9 cellular contexts compared by ENCODE assay signal in genomic region chr20:329851-330232, GRCh38. TPM values are rescaled to one million over a fixed set of nuclear protein-coding genes. Genes with fewer than 3 reads are reported as not detected.
DNase-seq lines count a peak whose midpoint lies in the region; ATAC-seq and TF ChIP-seq lines count a peak whose summit lies in the region.
"Had no signal": no experiment of that assay in that cellular context is flagged by ENCODE, and none has a peak within 500 bp of the region (broad histone marks: within the 10 kb centered on the region; RNA-seq: fewer than 3 reads in every experiment).

No MANE protein-coding gene starts in this region.

- H3K79me2 ChIP-seq in SK-N-SH (ENCODE audit: insufficient read depth) (peaks cover 37% of the 10 kb centered on the region), OCI-LY3 (ENCODE audit: low read length) (peaks cover 30% of the 10 kb centered on the region)

- H3K9me2 ChIP-seq in SK-N-SH, result no peaks in the 10 kb centered on the region

- no peak for TF ChIP-seq CTCF in SK-N-SH (IDR thresholded peaks at IDR 0.05)
- TF ChIP-seq CTCF in OCI-LY3 (IDR thresholded peaks at IDR 0.05; ENCODE audit: low read depth, low read length), result no peak
- TF ChIP-seq CTCF in thyroid gland (IDR thresholded peaks at IDR 0.05), result no peak

- TF ChIP-seq EP300 in SK-N-SH (IDR thresholded peaks at IDR 0.05; ENCODE audit: borderline replicate concordance in 1 of 2, low read depth in 1 of 2, low read length in 1 of 2), result no peak

- DNase-seq in SK-N-SH (no peak), thyroid gland (peak; percentile 21 to 34), KG1 (lab: John Stamatoyannopoulos, UW) (no peak)
- no peak for DNase-seq in NK-92 treated with Interleukin-12 subunit alpha and Interleukin-12 subunit beta, amount 100 ng/mL, for 24 hours (lab: John Stamatoyannopoulos, UW)

- no peak for TF ChIP-seq RAD21 in SK-N-SH (IDR thresholded peaks at IDR 0.05; ENCODE audit: low read length)

- WGBS in SK-N-SH (ENCODE audit: low lambda C conversion rate), result 90% methylated on average over 4 of the region's 4 CpGs
- 78 to 82% methylated on average over 4 of the region's 4 CpGs for WGBS in thyroid gland, 2 donors

- H3K4me1 ChIP-seq in SK-N-SH (ENCODE audit: control insufficient read depth in 1 of 2, insufficient read depth in 2 of 2, low read depth in 1 of 2, low read length in 1 of 2) (peaks cover 22 to 31% of the 10 kb centered on the region in 2 experiments; a peak in 3 of 4 replicates), OCI-LY3 (ENCODE audit: low read length) (peaks cover 22% of the 10 kb centered on the region), iPS-15b (ENCODE audit: control insufficient read depth, insufficient read depth, low read length) (peaks cover 15% of the 10 kb centered on the region), thyroid gland (peaks cover 14 to 27% of the 10 kb centered on the region in 2 donors)

- no peaks in the 10 kb centered on the region for H3K9me3 ChIP-seq in SK-N-SH
- no peaks in the 10 kb centered on the region for H3K9me3 ChIP-seq in OCI-LY3 (ENCODE audit: insufficient read depth, low read length)
- no peaks in the 10 kb centered on the region for H3K9me3 ChIP-seq in iPS-15b (ENCODE audit: control insufficient read depth, insufficient read depth, low read length)
- no peaks in the 10 kb centered on the region for H3K9me3 ChIP-seq in thyroid gland
- H3K9me3 ChIP-seq: right atrium auricular region had no signal

- H3K4me2 ChIP-seq in SK-N-SH (peak overlapping the region; percentile 99), OCI-LY3 (ENCODE audit: low read length) (peak overlapping the region; percentile 26; the same call in 1 of the 2 replicates)

- peaks cover 7 to 18% of the 10 kb centered on the region in 2 experiments for H3K36me3 ChIP-seq in SK-N-SH (replicated peaks in 1 of 2; ENCODE audit: control insufficient read depth in 1 of 2, insufficient read depth in 2 of 2, low read length in 1 of 2)
- peaks cover 8% of the 10 kb centered on the region for H3K36me3 ChIP-seq in OCI-LY3 (replicated peaks; ENCODE audit: low read depth, low read length)
- no peaks in the 10 kb centered on the region for H3K36me3 ChIP-seq in iPS-15b (ENCODE audit: control insufficient read depth, insufficient read depth, low read length)
- H3K36me3 ChIP-seq in thyroid gland, result no peaks in the 10 kb centered on the region
- H3K36me3 ChIP-seq: right atrium auricular region had no signal

- CTCF ChIA-PET in SK-N-SH (lab: Yijun Ruan, JAX), result interaction anchor here (0.9 to 5.9 kb wide), 21 partner anchors 8 to 122 kb away, joined by 3 to 65 read pairs (median 5); partner anchors contain the start of gene NRSN2

- H3K9ac ChIP-seq in SK-N-SH (no peak overlapping the region), OCI-LY3 (ENCODE audit: low read length) (no peak overlapping the region), iPS-15b (ENCODE audit: low read depth, low read length) (no peak overlapping the region)

- TF ChIP-seq POLR2A in thyroid gland (IDR thresholded peaks at IDR 0.05), result no peak

- H3K27me3 ChIP-seq in SK-N-SH (ENCODE audit: insufficient read depth) (no peaks in the 10 kb centered on the region), OCI-LY3 (ENCODE audit: low read depth, low read length) (no peaks in the 10 kb centered on the region), iPS-15b (ENCODE audit: control insufficient read depth, insufficient read depth, low read length) (peaks cover 17% of the 10 kb centered on the region), thyroid gland (no peaks in the 10 kb centered on the region)
- H3K27me3 ChIP-seq: right atrium auricular region had no signal

- H3K27ac ChIP-seq in SK-N-SH (ENCODE audit: low read depth in 2 of 2, low read length in 1 of 2) (peak overlapping the region; percentile 11 to 55; a peak in 2 of 4 replicates), OCI-LY3 (ENCODE audit: low read length) (no peak overlapping the region), thyroid gland (no peak overlapping the region)

- H4K20me1 ChIP-seq in SK-N-SH (ENCODE audit: insufficient read depth), result peaks cover 46% of the 10 kb centered on the region
- H4K20me1 ChIP-seq in OCI-LY3 (ENCODE audit: insufficient read depth, low read length), result peaks cover 35% of the 10 kb centered on the region

- no peak overlapping the region for H2AFZ ChIP-seq in SK-N-SH (ENCODE audit: low read depth)
- H2AFZ ChIP-seq in OCI-LY3 (ENCODE audit: low read depth, low read length), result no peak overlapping the region

- intact Hi-C loops in thyroid gland (cut with DNase I), result no loop called here

- H3F3A ChIP-seq in SK-N-SH (replicated peaks; ENCODE audit: insufficient read depth), result peaks cover 24% of the 10 kb centered on the region

- no peak overlapping the region for H3K4me3 ChIP-seq in SK-N-SH (ENCODE audit: low read depth in 2 of 2, low read length in 1 of 2)
- H3K4me3 ChIP-seq in OCI-LY3 (ENCODE audit: low read length), result no peak overlapping the region
- peak overlapping the region; percentile 8 for H3K4me3 ChIP-seq in iPS-15b (ENCODE audit: low read depth, low read length)
- H3K4me3 ChIP-seq in thyroid gland (replicated peaks in 1 of 3), result no peak overlapping the region
- H3K4me3 ChIP-seq: right atrium auricular region had no signal

- POLR2A ChIA-PET in SK-N-SH (lab: Yijun Ruan, JAX), result interaction anchor here (1.3 to 4.7 kb wide), 2 partner anchors 17 to 32 kb away, joined by 6 to 39 read pairs; partner anchors contain the start of gene NRSN2

- no peak for ATAC-seq in SK-N-SH treated with all-trans-retinoic acid at 6 μM for 48 hours
- ATAC-seq in GM21367 (IDR thresholded peaks at IDR 0.05; ENCODE audit: unreplicated experiment), result no peak

TF ChIP-seq in SK-N-SH, 30 proteins besides CTCF, POLR2A, EP300 and RAD21 (continues in another document):
- TF ChIP-seq IRF3 (IDR thresholded peaks at IDR 0.05; ENCODE audit: low read depth, low read length) (no peak), FOSL2 (IDR thresholded peaks at IDR 0.05; ENCODE audit: borderline replicate concordance, low read depth) (no peak), EZH2phosphoT487 (IDR thresholded peaks at IDR 0.05; ENCODE audit: borderline replicate concordance, low read depth) (no peak), TCF12 (IDR thresholded peaks at IDR 0.05) (no peak), MAX (IDR thresholded peaks at IDR 0.05; ENCODE audit: low read depth) (no peak), YY1 (IDR thresholded peaks at IDR 0.05; ENCODE audit: low read depth) (no peak), GATA2 (CRISPR knock-in tag; IDR thresholded peaks at IDR 0.05) (no peak), ELF1 (IDR thresholded peaks at IDR 0.05) (no peak)

TF ChIP-seq in SK-N-SH treated with all-trans-retinoic acid at 6 μM for 48 hours, 23 proteins besides CTCF, POLR2A, EP300 and RAD21:
- no peak for TF ChIP-seq CSDC2 (CRISPR knock-in tag; IDR thresholded peaks at IDR 0.05)
- TF ChIP-seq OSR1 (CRISPR knock-in tag; IDR thresholded peaks at IDR 0.05), result no peak
- no peak for TF ChIP-seq ZNF70 (CRISPR knock-in tag; IDR thresholded peaks at IDR 0.05)
- TF ChIP-seq ZC3H10 (CRISPR knock-in tag; IDR thresholded peaks at IDR 0.05), result no peak
- TF ChIP-seq ZFP3 (CRISPR knock-in tag; IDR thresholded peaks at IDR 0.05), result no peak
- TF ChIP-seq TOX (CRISPR knock-in tag; IDR thresholded peaks at IDR 0.05; ENCODE audit: borderline replicate concordance), result no peak

RNA-seq across cellular contexts. Expression of gene SOX12, which starts 4.5 kb away (rescaled TPM):
- 7.0 and 11.3 TPM in 2 replicates for polyA plus RNA-seq in SK-N-SH (2012; rRNA removed)
- polyA plus RNA-seq in SK-N-SH (2012; cell fraction: cytosol; rRNA removed), result 7.9 and 10.8 TPM in 2 replicates
- polyA plus RNA-seq in SK-N-SH (2012; cell fraction: nucleus; rRNA removed), result 44.6 and 55.2 TPM in 2 replicates
- 10 to 100 TPM in 1 of 4 donors, 1 to 10 TPM in 3; 7.1 to 12.9 (median 9.0) TPM for total RNA-seq in thyroid gland

RNA-seq across cellular contexts. Expression of gene NRSN2, which starts 17.1 kb away (rescaled TPM):
- 88.6 and 146 TPM in 2 replicates for polyA plus RNA-seq in SK-N-SH (2012; rRNA removed)
- polyA plus RNA-seq in SK-N-SH (2012; cell fraction: cytosol; rRNA removed), result 54.7 and 100 TPM in 2 replicates
- 63.6 and 88.9 TPM in 2 replicates for polyA plus RNA-seq in SK-N-SH (2012; cell fraction: nucleus; rRNA removed)
- 10 to 100 TPM; 29.8 to 56.7 (median 42.4) TPM for total RNA-seq in thyroid gland

RNA-seq across cellular contexts. Expression of gene ZCCHC3, which starts 32.5 kb away (rescaled TPM):
- 9.0 and 9.5 TPM in 2 replicates for polyA plus RNA-seq in SK-N-SH (2012; rRNA removed)
- polyA plus RNA-seq in SK-N-SH (2012; cell fraction: cytosol; rRNA removed), result 8.7 and 10.1 TPM in 2 replicates
- 9.4 and 10.3 TPM in 2 replicates for polyA plus RNA-seq in SK-N-SH (2012; cell fraction: nucleus; rRNA removed)
- total RNA-seq in thyroid gland, result 10 to 100 TPM; 20.2 to 28.4 (median 22.3) TPM

RNA-seq across cellular contexts. Expression of gene C20orf96, which starts 39.3 kb away (rescaled TPM):
- polyA plus RNA-seq in SK-N-SH (2012; rRNA removed), result 16.6 and 19.4 TPM in 2 replicates
- 11.7 and 12.4 TPM in 2 replicates for polyA plus RNA-seq in SK-N-SH (2012; cell fraction: cytosol; rRNA removed)
- 39.5 and 59.8 TPM in 2 replicates for polyA plus RNA-seq in SK-N-SH (2012; cell fraction: nucleus; rRNA removed)
- total RNA-seq in thyroid gland, result 1 to 10 TPM; 4.1 to 9.5 (median 7.0) TPM

RNA-seq across cellular contexts. Expression of gene TRIB3, which starts 50.7 kb away (rescaled TPM):
- polyA plus RNA-seq in SK-N-SH (2012; rRNA removed), result 13.2 and 16.6 TPM in 2 replicates
- polyA plus RNA-seq in SK-N-SH (2012; cell fraction: cytosol; rRNA removed), result 7.2 and 12.0 TPM in 2 replicates
- 14.4 and 14.8 TPM in 2 replicates for polyA plus RNA-seq in SK-N-SH (2012; cell fraction: nucleus; rRNA removed)
- 10 to 100 TPM in 2 of 4 donors, 1 to 10 TPM in 2; 6.1 to 16.5 (median 8.1) TPM for total RNA-seq in thyroid gland

Comparison
In these comparisons a context has a peak if more than half of its experiments do, and no peak if none do; other contexts are left out.
1. DNase-seq: peak in thyroid gland (2 of 2); none in SK-N-SH (single experiment), KG1 (single experiment) and NK-92 treated with Interleukin-12 subunit alpha and Interleukin-12 subunit beta, amount 100 ng/mL, for 24 hours (single experiment).
2. H3K27ac ChIP-seq: peak in SK-N-SH (2 of 2); none in OCI-LY3 (single experiment) and thyroid gland (0 of 3).